In the genomic region with DNA sequence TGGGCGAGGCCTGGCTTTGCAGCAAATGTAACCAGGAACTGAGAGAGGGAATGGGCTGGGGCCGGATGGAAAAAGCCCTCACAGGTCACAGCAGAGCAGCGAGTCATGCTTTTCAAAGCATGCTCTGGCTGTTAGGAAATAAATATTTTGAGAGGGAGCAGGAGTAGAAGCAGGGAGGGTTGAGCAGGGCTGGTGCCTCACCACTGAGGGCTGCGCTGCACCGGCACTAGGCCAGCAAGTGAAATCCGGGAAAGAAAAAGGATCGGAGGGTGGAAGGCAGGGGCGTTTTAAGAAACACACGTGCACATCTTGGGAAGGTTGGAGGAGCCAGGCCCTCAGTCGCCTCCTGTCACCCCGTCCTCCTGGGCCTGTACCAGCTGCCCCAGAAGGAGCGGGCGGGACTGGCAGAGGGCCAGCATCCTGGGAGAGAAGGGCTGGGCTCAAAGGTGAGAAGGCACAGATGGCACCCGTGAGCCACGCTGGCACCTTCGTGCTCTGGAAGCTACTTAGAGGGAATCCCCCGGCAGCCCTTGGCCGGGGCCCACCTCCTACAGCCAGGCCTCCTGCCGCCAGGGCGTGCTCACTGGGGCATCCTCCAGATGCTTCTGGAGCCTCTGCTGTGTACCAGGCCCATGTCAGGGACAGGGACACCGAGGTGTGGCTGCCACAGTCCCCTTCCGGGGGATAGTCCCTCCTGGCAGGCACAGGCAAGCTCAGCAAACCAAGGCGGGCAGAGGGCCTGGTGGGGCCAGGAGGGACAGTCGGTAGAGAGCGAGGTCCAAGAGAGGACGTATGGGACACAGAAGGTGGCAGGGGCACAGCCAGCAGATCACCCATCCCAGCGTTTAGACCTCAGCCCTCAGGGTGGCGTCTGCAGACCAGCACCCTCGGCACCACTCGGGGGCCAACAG, we compare ENCODE assay signal across 10 cellular contexts.
DNase-seq lines count a peak whose midpoint lies in the region; ATAC-seq and TF ChIP-seq lines count a peak whose summit lies in the region.
"Had no signal": no experiment of that assay in that cellular context is flagged by ENCODE, and none has a peak within 500 bp of the region (broad histone marks: within the 10 kb centered on the region; RNA-seq: fewer than 3 reads in every experiment).

No MANE protein-coding gene starts in this region.

- H3K9me3 ChIP-seq in muscle layer of duodenum (ENCODE audit: control insufficient read depth in 1 of 2, low read length in 2 of 2) = no peaks in the 10 kb centered on the region

- H3K36me3 Mint-ChIP-seq in IgD-negative memory B cell (peaks cover 4% of the 10 kb centered on the region), chondrocyte (ENCODE audit: low read depth) (peaks cover 21% of the 10 kb centered on the region)
- H3K36me3 Mint-ChIP-seq in activated naive CD4-positive, alpha-beta T cell treated with anti-CD3 and anti-CD28 coated beads for 36 hours (ENCODE audit: low read depth) = peaks cover 9% of the 10 kb centered on the region

- intact Hi-C loops in activated naive CD4-positive, alpha-beta T cell treated with anti-CD3 and anti-CD28 coated beads for 36 hours (cut with micrococcal nuclease) = no loop called here

- H3K4me3 Mint-ChIP-seq in IgD-negative memory B cell = no peak overlapping the region
- no peak overlapping the region for H3K4me3 Mint-ChIP-seq in chondrocyte (ENCODE audit: unreplicated experiment)
- H3K4me3 Mint-ChIP-seq in activated naive CD4-positive, alpha-beta T cell treated with anti-CD3 and anti-CD28 coated beads for 36 hours = no peak overlapping the region

- peaks cover 49 to 51% of the 10 kb centered on the region in 2 donors for H3K36me3 ChIP-seq in muscle layer of duodenum (ENCODE audit: control insufficient read depth in 1 of 2, insufficient read depth in 2 of 2, low read length in 2 of 2)

- DNase-seq in AG20443 (ENCODE audit: low spot score) (peak; percentile 71), chondrocyte (ENCODE audit: low spot score) (peak; percentile 90), UCSD-AML1 (lab: John Stamatoyannopoulos, UW; ENCODE audit: unreplicated experiment) (no peak), NCI-H510A treated with DMSO at 0.1 percent for 48 hours (lab: John Stamatoyannopoulos, UW) (no peak)
- no peak for DNase-seq in activated naive CD4-positive, alpha-beta T cell treated with anti-CD3 and anti-CD28 coated beads for 36 hours
- DNase-seq: activated naive CD4-positive, alpha-beta T cell treated with anti-CD3 and anti-CD28 coated beads, Interleukin-2, amount 50 U/mL, for 16 hours had no signal

- peak overlapping the region; percentile 65 for H3K27ac ChIP-seq in muscle layer of duodenum (ENCODE audit: low read length)
- H3K27ac ChIP-seq: SK-N-MC had no signal

- no peaks in the 10 kb centered on the region for H3K27me3 ChIP-seq in muscle layer of duodenum (ENCODE audit: low read depth, low read length)

- TF ChIP-seq CTCF in chondrocyte (IDR thresholded peaks at IDR 0.05) = no peak

- CTCF ChIA-PET in activated naive CD4-positive, alpha-beta T cell treated with anti-CD3 and anti-CD28 coated beads for 36 hours (lab: Charles Lee) = no interaction called here

- peaks cover 0 to 2% (median 0%) of the 10 kb centered on the region in 3 donors for H3K4me1 Mint-ChIP-seq in IgD-negative memory B cell
- peaks cover 61% of the 10 kb centered on the region for H3K4me1 Mint-ChIP-seq in chondrocyte (ENCODE audit: low read depth)
- H3K4me1 Mint-ChIP-seq in activated naive CD4-positive, alpha-beta T cell treated with anti-CD3 and anti-CD28 coated beads for 36 hours (ENCODE audit: low read depth) = no peaks in the 10 kb centered on the region

- no peak for ATAC-seq in GM21447 (IDR thresholded peaks at IDR 0.05; ENCODE audit: unreplicated experiment)

- H3K27ac Mint-ChIP-seq in IgD-negative memory B cell (peak overlapping the region; percentile 46 to 86 (median 48)), chondrocyte (ENCODE audit: unreplicated experiment) (peak overlapping the region; percentile 57)
- H3K27ac Mint-ChIP-seq in activated naive CD4-positive, alpha-beta T cell treated with anti-CD3 and anti-CD28 coated beads for 36 hours = no peak overlapping the region

- H3K4me3 ChIP-seq in muscle layer of duodenum (ENCODE audit: low read depth in 1 of 2, low read length in 2 of 2) = no peak overlapping the region
- H3K4me3 ChIP-seq: SK-N-MC had no signal

- H3K27me3 Mint-ChIP-seq in IgD-negative memory B cell (no peaks in the 10 kb centered on the region), chondrocyte (ENCODE audit: low read depth) (no peaks in the 10 kb centered on the region)
- H3K27me3 Mint-ChIP-seq in activated naive CD4-positive, alpha-beta T cell treated with anti-CD3 and anti-CD28 coated beads for 36 hours (ENCODE audit: low read depth) = no peaks in the 10 kb centered on the region

- peaks cover 7 to 18% of the 10 kb centered on the region in 2 donors for H3K4me1 ChIP-seq in muscle layer of duodenum (ENCODE audit: control insufficient read depth in 1 of 2, insufficient read depth in 2 of 2, low read length in 2 of 2)

- H3K9me3 Mint-ChIP-seq in IgD-negative memory B cell (no peaks in the 10 kb centered on the region), chondrocyte (ENCODE audit: low read depth) (no peaks in the 10 kb centered on the region)
- no peaks in the 10 kb centered on the region for H3K9me3 Mint-ChIP-seq in activated naive CD4-positive, alpha-beta T cell treated with anti-CD3 and anti-CD28 coated beads for 36 hours

Comparison
In these comparisons a context has a peak if more than half of its experiments do, and no peak if none do; other contexts are left out.
1. DNase-seq: peak in AG20443 (single experiment) and chondrocyte (single experiment); none in UCSD-AML1 (single experiment), NCI-H510A treated with DMSO at 0.1 percent for 48 hours (single experiment) and activated naive CD4-positive, alpha-beta T cell treated with anti-CD3 and anti-CD28 coated beads for 36 hours (single experiment).